In the genomic region with DNA sequence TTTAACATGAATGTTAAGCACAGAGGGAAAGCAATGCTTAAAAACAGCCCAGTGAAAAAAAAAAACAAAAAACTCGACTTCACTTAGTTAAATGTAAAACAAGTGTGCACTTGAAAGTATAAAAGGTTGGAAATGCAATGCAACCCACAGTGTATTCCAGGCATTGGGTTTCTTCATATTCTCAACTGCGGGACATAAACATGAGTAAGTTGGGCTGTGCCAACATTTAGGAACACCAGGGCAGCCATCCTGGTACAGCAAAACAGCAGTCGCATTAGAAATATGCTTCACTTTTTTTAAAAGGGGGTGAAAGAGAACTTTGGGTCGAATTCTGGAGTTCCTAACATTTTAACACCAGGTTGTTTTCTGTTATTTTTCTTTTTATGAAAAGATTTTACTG, we compare ENCODE assay signal across 1 cellular context.
TF ChIP-seq lines count a peak whose summit lies in the region.

No MANE protein-coding gene starts in this region.

TF ChIP-seq in endothelial cell of umbilical vein, 7 proteins besides CTCF, POLR2A, EP300 and RAD21:
- TF ChIP-seq FOS (IDR thresholded peaks at IDR 0.05; ENCODE audit: borderline replicate concordance, insufficient read depth, low read length) (no peak), GATA2 (IDR thresholded peaks at IDR 0.05; ENCODE audit: insufficient read depth, insufficient read length, low read depth, low read length) (no peak), JUN (IDR thresholded peaks at IDR 0.05; ENCODE audit: borderline replicate concordance, insufficient read depth, insufficient read length, low read depth) (no peak), EZH2 (IDR thresholded peaks at IDR 0.05; ENCODE audit: borderline replicate concordance, low read depth, low read length, severe bottlenecking) (no peak), MYC (IDR thresholded peaks at IDR 0.05; ENCODE audit: low read depth, low read length) (no peak), POLR2AphosphoS5 (IDR thresholded peaks at IDR 0.05; ENCODE audit: insufficient read depth, low read depth, low read length) (no peak)
- TF ChIP-seq, protein P1, sequence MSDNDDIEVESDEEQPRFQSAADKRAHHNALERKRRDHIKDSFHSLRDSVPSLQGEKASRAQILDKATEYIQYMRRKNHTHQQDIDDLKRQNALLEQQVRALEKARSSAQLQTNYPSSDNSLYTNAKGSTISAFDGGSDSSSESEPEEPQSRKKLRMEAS (IDR thresholded peaks at IDR 0.05; ENCODE audit: insufficient read depth, insufficient read length), result no peak
